Comparison of ENCODE assay signal across 8 cellular contexts in genomic region chr17:6641374-6641818, GRCh38. TPM values are rescaled to one million over a fixed set of nuclear protein-coding genes. Genes with fewer than 3 reads are reported as not detected.
DNase-seq lines count a peak whose midpoint lies in the region; ATAC-seq, FAIRE-seq and TF ChIP-seq lines count a peak whose summit lies in the region.

No MANE protein-coding gene starts in this region.

- DNase-seq in heart right ventricle (no peak), Right ventricle myocardium inferior (ENCODE audit: missing footprints) (no peak), T-cell (no peak), fibroblast of pulmonary artery (ENCODE audit: low read depth) (no peak), sigmoid colon (no peak), HCEC 1CT (no peak), H54 (ENCODE audit: insufficient read length, low spot score) (no peak)

- TF ChIP-seq POLR2A in sigmoid colon (IDR thresholded peaks at IDR 0.05) = no peak
- no peak for TF ChIP-seq POLR2A in H54 (IDR thresholded peaks at IDR 0.05; ENCODE audit: low read depth, low read length)

- no peak for FAIRE-seq in H54 (lab: Jason Lieb, UNC)

- TF ChIP-seq EP300 in sigmoid colon (IDR thresholded peaks at IDR 0.05) = no peak

- H3K27ac Mint-ChIP-seq in T-cell = peak overlapping the region; percentile 96 to 97

- H3K9me3 ChIP-seq in heart right ventricle (no peaks in the 10 kb centered on the region), sigmoid colon (no peaks in the 10 kb centered on the region)

- H3K36me3 ChIP-seq in heart right ventricle (peaks cover 0 to 43% (median 12%) of the 10 kb centered on the region in 9 donors), sigmoid colon (peaks cover 0 to 38% (median 11%) of the 10 kb centered on the region in 4 donors)

- no peaks in the 10 kb centered on the region for H3K27me3 Mint-ChIP-seq in T-cell

- H3K4me3 ChIP-seq in heart right ventricle (peak overlapping the region; percentile 75 to 98 (median 86)), fibroblast of pulmonary artery (replicated peaks; ENCODE audit: low read depth, low read length) (peak overlapping the region; percentile 96), sigmoid colon (peak overlapping the region; percentile 71 to 84 (median 80))

- ATAC-seq in heart right ventricle (peak in 2 of 8 donors; percentile 1 to 6), Right ventricle myocardium inferior (no peak), T-cell (replicated peaks in 1 of 4) (peak in 1 of 4 experiments; percentile 9), HG03135 (IDR thresholded peaks at IDR 0.05; ENCODE audit: unreplicated experiment) (no peak)

- no peaks in the 10 kb centered on the region for H3K27me3 ChIP-seq in heart right ventricle
- no peaks in the 10 kb centered on the region for H3K27me3 ChIP-seq in sigmoid colon

- H3K36me3 Mint-ChIP-seq in T-cell = peaks cover 15% of the 10 kb centered on the region

- intact Hi-C loops in heart right ventricle (cut with DNase I) (loop anchor here in 2 of 10 donors (10.0 kb wide), 1 partner anchor 167 kb away; no protein-coding TSS in a partner anchor), Right ventricle myocardium inferior (cut with DNase I) (no loop called here), sigmoid colon (cut with DNase I) (loop anchor here (5.0 to 10.0 kb wide), 2 partner anchors 169 to 763 kb away; partner anchors contain the start of genes NLGN2 and TMEM256)

- H3K4me1 Mint-ChIP-seq in T-cell = peaks cover 56 to 73% (median 62%) of the 10 kb centered on the region in 3 donors

- H3K4me3 Mint-ChIP-seq in T-cell = peak overlapping the region; percentile 92 to 95 (median 95)

- H3K4me1 ChIP-seq in heart right ventricle (peaks cover 6 to 32% (median 29%) of the 10 kb centered on the region in 9 donors), sigmoid colon (peaks cover 0 to 39% (median 32%) of the 10 kb centered on the region in 4 donors)

- H3K9me3 Mint-ChIP-seq in T-cell = no peaks in the 10 kb centered on the region

- CTCF ChIA-PET in T-cell (lab: Charles Lee) = interaction anchor here in 1 of 2 donors (1.2 to 2.4 kb wide), 2 partner anchors 9 to 363 kb away, joined by 5 to 10 read pairs; partner anchors contain the start of genes C17orf100 and MED31

- POLR2A ChIA-PET in T-cell (lab: Charles Lee) = interaction anchor here in 1 of 2 donors (0.9 to 2.7 kb wide), 2 partner anchors 10 to 13 kb away, joined by 4 to 31 read pairs; partner anchors contain the start of genes C17orf100 and MED31

- H3K27ac ChIP-seq in heart right ventricle = peak overlapping the region in 9 of 10 donors; percentile 86 to 95 (median 88)
- peak overlapping the region; percentile 80 to 88 (median 85) for H3K27ac ChIP-seq in sigmoid colon

- 2 to 3% methylated on average over 14 of the region's 14 CpGs for WGBS in heart right ventricle, 2 donors
- WGBS in sigmoid colon, 2 donors = 2 to 5% methylated on average over 14 of the region's 14 CpGs

- TF ChIP-seq CTCF in heart right ventricle (IDR thresholded peaks at IDR 0.05) = no peak
- no peak for TF ChIP-seq CTCF in fibroblast of pulmonary artery (IDR thresholded peaks at IDR 0.05; ENCODE audit: low read length, missing control alignments)
- no peak for TF ChIP-seq CTCF in sigmoid colon (IDR thresholded peaks at IDR 0.05)

RNA-seq across cellular contexts. Expression of gene TXNDC17, which starts 0.5 kb away (rescaled TPM):
- total RNA-seq in heart right ventricle (10 to 100 TPM; 33.3 to 59.2 (median 43.5) TPM), Right ventricle myocardium inferior (52.9 TPM), T-cell (10 to 100 TPM; 14.6 to 21.3 (median 17.9) TPM), sigmoid colon (100 to 1,000 TPM in 3 of 4 donors, 10 to 100 TPM in 1; 37.3 to 152 (median 120) TPM)
- polyA plus RNA-seq in heart right ventricle (100 to 1,000 TPM in 1 of 2 donors, 10 to 100 TPM in 1; 60.4 to 172 TPM), sigmoid colon (100 to 1,000 TPM; 296 to 703 (median 532) TPM)

RNA-seq across cellular contexts. Expression of gene KIAA0753, which starts 0.9 kb away (rescaled TPM):
- total RNA-seq in heart right ventricle = 1 to 10 TPM; 3.6 to 9.9 (median 6.0) TPM
- 1 to 10 TPM; 2.4 to 3.2 TPM for polyA plus RNA-seq in heart right ventricle
- total RNA-seq in Right ventricle myocardium inferior = 5.1 TPM
- total RNA-seq in T-cell = 10 to 100 TPM; 12.4 to 16.9 (median 15.9) TPM
- 10 to 100 TPM; 14.1 to 18.3 (median 14.5) TPM for total RNA-seq in sigmoid colon
- polyA plus RNA-seq in sigmoid colon = 1 to 10 TPM; 3.6 to 8.1 (median 3.9) TPM

RNA-seq across cellular contexts. Expression of gene MED31, which starts 10.0 kb away (rescaled TPM):
- 10 to 100 TPM in 8 of 10 donors, 1 to 10 TPM in 2; 8.4 to 17.5 (median 14.2) TPM for total RNA-seq in heart right ventricle
- polyA plus RNA-seq in heart right ventricle = 10 to 100 TPM; 17.5 to 18.6 TPM
- 16.5 TPM for total RNA-seq in Right ventricle myocardium inferior
- 10 to 100 TPM; 18.9 to 26.3 (median 22.1) TPM for total RNA-seq in T-cell
- 1 to 10 TPM; 2.0 to 8.6 (median 7.1) TPM for total RNA-seq in sigmoid colon
- polyA plus RNA-seq in sigmoid colon = 10 to 100 TPM in 2 of 3 donors, 1 to 10 TPM in 1; 9.6 to 24.0 (median 11.5) TPM

RNA-seq across cellular contexts. Expression of gene C17orf100, which starts 10.2 kb away (rescaled TPM):
- total RNA-seq in heart right ventricle = 1 to 10 TPM in 1 of 10 donors, under 1 TPM in 8, not detected in 1; 0.30 to 1.2 (median 0.57) TPM
- polyA plus RNA-seq in heart right ventricle = 1 to 10 TPM in 1 of 2 donors, under 1 TPM in 1; 0.99 to 1.4 TPM
- total RNA-seq in Right ventricle myocardium inferior = 0.92 TPM
- total RNA-seq in T-cell = 1 to 10 TPM; 1.1 to 3.5 (median 2.8) TPM
- total RNA-seq in sigmoid colon = 1 to 10 TPM in 3 of 4 donors, under 1 TPM in 1; 0.81 to 2.8 (median 1.7) TPM
- 1 to 10 TPM; 2.1 to 4.2 (median 2.1) TPM for polyA plus RNA-seq in sigmoid colon
